16 cellular contexts compared by ENCODE assay signal in the genomic region with DNA sequence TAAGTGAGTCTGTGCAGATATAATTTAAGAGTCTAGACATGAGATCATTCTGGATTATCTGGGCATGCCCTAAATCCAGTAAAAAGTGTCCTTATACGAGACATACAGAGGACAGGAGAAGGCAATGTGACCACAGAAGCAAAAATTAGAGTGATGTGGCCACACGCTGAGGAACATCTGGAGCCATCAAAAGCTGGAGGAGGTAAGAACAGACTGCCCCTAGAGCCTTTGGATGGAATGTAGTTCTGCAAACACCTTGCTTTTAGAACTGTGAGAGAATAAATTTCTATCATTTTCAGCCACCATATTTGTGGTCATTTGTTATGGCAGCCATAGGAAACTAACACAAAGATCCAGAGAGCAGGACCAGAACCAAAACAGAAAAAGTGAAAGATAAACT. TPM values are rescaled to one million over a fixed set of nuclear protein-coding genes. Genes with fewer than 3 reads are reported as not detected.
DNase-seq lines count a peak whose midpoint lies in the region; TF ChIP-seq lines count a peak whose summit lies in the region.
"Had no signal": no experiment of that assay in that cellular context is flagged by ENCODE, and none has a peak within 500 bp of the region (broad histone marks: within the 10 kb centered on the region; RNA-seq: fewer than 3 reads in every experiment).

No MANE protein-coding gene starts in this region.

- in situ Hi-C loops in HAP-1 (cut with MboI; ENCODE audit: low sequenced_read_pairs): no loop called here

- H3K9ac ChIP-seq in BLaER1 treated with 17β-estradiol and CSF1 and Interleukin-3, amounts not matched to agents 10 nM and 100 nM: no peak overlapping the region
- no peak overlapping the region for H3K9ac ChIP-seq in Loucy (ENCODE audit: low read depth, low read length, poor library complexity, severe bottlenecking)
- H3K9ac ChIP-seq in adipocyte (ENCODE audit: low read length): no peak overlapping the region
- no peak overlapping the region for H3K9ac ChIP-seq in skeletal muscle tissue (ENCODE audit: low read depth in 1 of 3, low read length in 3 of 3)

- H3K4me3 ChIP-seq in BLaER1 treated with 17β-estradiol and CSF1 and Interleukin-3, amounts not matched to agents 10 nM and 100 nM: no peak overlapping the region
- H3K4me3 ChIP-seq in Loucy (ENCODE audit: low read length, poor library complexity, severe bottlenecking) (no peak overlapping the region), adipocyte (ENCODE audit: low read length) (peak overlapping the region; percentile 42), skeletal muscle tissue (ENCODE audit: low read length in 3 of 3) (no peak overlapping the region), HAP-1 (no peak overlapping the region)
- H3K4me3 ChIP-seq: SK-N-MC had no signal

- no peak; the same call in 1 of the 2 replicates for TF ChIP-seq CTCF in Loucy (conservative IDR thresholded peaks at IDR 0.05; ENCODE audit: low read length)

- H3K79me2 ChIP-seq in Loucy (ENCODE audit: insufficient read depth, low read length): no peaks in the 10 kb centered on the region

- no peaks in the 10 kb centered on the region for H4K20me1 ChIP-seq in BLaER1 treated with 17β-estradiol and CSF1 and Interleukin-3, amounts not matched to agents 10 nM and 100 nM
- no peaks in the 10 kb centered on the region for H4K20me1 ChIP-seq in Loucy (ENCODE audit: insufficient read depth, low read length, poor library complexity, severe bottlenecking)

- H2AFZ ChIP-seq in Loucy (ENCODE audit: low read length): peak overlapping the region; percentile 13; the same call in 1 of the 2 replicates

- H3K27ac ChIP-seq in BLaER1 treated with 17β-estradiol and CSF1 and Interleukin-3, amounts not matched to agents 10 nM and 100 nM: peak overlapping the region in 3 of 11 experiments; percentile 6 to 9 (median 8); a peak in 2 of 22 replicates
- H3K27ac ChIP-seq in skeletal muscle tissue (ENCODE audit: low read depth, low read length): peak overlapping the region; percentile 63
- H3K27ac ChIP-seq: SK-N-MC had no signal

- DNase-seq in adipocyte (ENCODE audit: low read depth): no peak
- DNase-seq in dedifferentiated amniotic fluid mesenchymal stem cell (ENCODE audit: extremely low spot score): no peak
- DNase-seq in central memory CD4-positive, alpha-beta T cell: no peak
- DNase-seq in HAP-1 (ENCODE audit: low spot score in 2 of 2): no peak
- DNase-seq: BE2C; CD8-positive, alpha-beta T cell; DMS79; H9; NCI-H1092 treated with DMSO at 0.1 percent for 48 hours; NCI-H510A treated with DMSO at 0.1 percent for 48 hours; NCI-H82 had no signal

- H3K4me2 ChIP-seq in BLaER1 treated with 17β-estradiol and CSF1 and Interleukin-3, amounts not matched to agents 10 nM and 100 nM: peak overlapping the region in 8 of 11 experiments; percentile 45 to 70 (median 60); a peak in 17 of 22 replicates
- no peak overlapping the region for H3K4me2 ChIP-seq in Loucy (ENCODE audit: low read depth, low read length, poor library complexity, severe bottlenecking)

- peaks cover 7% of the 10 kb centered on the region; the same call in 1 of the 2 replicates for H3F3A ChIP-seq in Loucy (ENCODE audit: low read depth)

- H3K9me3 ChIP-seq in BLaER1 treated with 17β-estradiol and CSF1 and Interleukin-3, amounts not matched to agents 10 nM and 100 nM (replicated peaks in 1 of 11): peaks cover 0 to 16% (median 0%) of the 10 kb centered on the region in 11 experiments; a peak in 5 of 22 replicates
- no peaks in the 10 kb centered on the region for H3K9me3 ChIP-seq in Loucy (ENCODE audit: insufficient read depth, low read depth, low read length)
- H3K9me3 ChIP-seq in adipocyte (ENCODE audit: control insufficient read depth, low read length): no peaks in the 10 kb centered on the region
- no peaks in the 10 kb centered on the region for H3K9me3 ChIP-seq in skeletal muscle tissue (ENCODE audit: control insufficient read depth in 3 of 3, low read length in 3 of 3)
- H3K9me3 ChIP-seq in HAP-1: no peaks in the 10 kb centered on the region
- H3K9me3 ChIP-seq: BE2C had no signal

- no peaks in the 10 kb centered on the region for H3K9me2 ChIP-seq in Loucy (replicated peaks; ENCODE audit: low read depth, low read length)

- H3K4me1 ChIP-seq in BLaER1 treated with 17β-estradiol and CSF1 and Interleukin-3, amounts not matched to agents 10 nM and 100 nM: peaks cover 30 to 55% (median 50%) of the 10 kb centered on the region in 10 experiments
- H3K4me1 ChIP-seq in Loucy (ENCODE audit: insufficient read depth, low read length, poor library complexity, severe bottlenecking) (peaks cover 54% of the 10 kb centered on the region), adipocyte (ENCODE audit: control insufficient read depth, insufficient read depth, low read length) (peaks cover 54% of the 10 kb centered on the region), skeletal muscle tissue (ENCODE audit: control insufficient read depth in 3 of 3, insufficient read depth in 3 of 3, low read length in 3 of 3) (peaks cover 0 to 4% (median 3%) of the 10 kb centered on the region in 3 donors), HAP-1 (peaks cover 5% of the 10 kb centered on the region; the same call in 1 of the 2 replicates)
- H3K4me1 ChIP-seq: BE2C had no signal

- H3K36me3 ChIP-seq in BLaER1 treated with 17β-estradiol and CSF1 and Interleukin-3, amounts not matched to agents 10 nM and 100 nM: no peaks in the 10 kb centered on the region
- H3K36me3 ChIP-seq in Loucy (ENCODE audit: insufficient read depth, low read length): no peaks in the 10 kb centered on the region
- no peaks in the 10 kb centered on the region for H3K36me3 ChIP-seq in adipocyte (ENCODE audit: control insufficient read depth, insufficient read depth, low read length, severe bottlenecking)
- H3K36me3 ChIP-seq in skeletal muscle tissue (ENCODE audit: control insufficient read depth in 3 of 3, insufficient read depth in 3 of 3, low read length in 3 of 3): no peaks in the 10 kb centered on the region
- H3K36me3 ChIP-seq in HAP-1 (replicated peaks): no peaks in the 10 kb centered on the region
- H3K36me3 ChIP-seq: BE2C had no signal

- H3K27me3 ChIP-seq in BLaER1 treated with 17β-estradiol and CSF1 and Interleukin-3, amounts not matched to agents 10 nM and 100 nM: no peaks in the 10 kb centered on the region
- H3K27me3 ChIP-seq in Loucy (ENCODE audit: insufficient read depth, low read length, poor library complexity, severe bottlenecking): no peaks in the 10 kb centered on the region
- H3K27me3 ChIP-seq in adipocyte (replicated peaks; ENCODE audit: control insufficient read depth, insufficient read depth, low read length): no peaks in the 10 kb centered on the region
- no peaks in the 10 kb centered on the region for H3K27me3 ChIP-seq in skeletal muscle tissue (ENCODE audit: control insufficient read depth in 3 of 3, insufficient read depth in 3 of 3, low read length in 3 of 3)
- no peaks in the 10 kb centered on the region for H3K27me3 ChIP-seq in HAP-1 (ENCODE audit: low read depth)
- H3K27me3 ChIP-seq: BE2C had no signal

RNA-seq across cellular contexts. Expression of gene CD200, which starts 41.0 kb away (rescaled TPM):
- 4.2 TPM for total RNA-seq in skeletal muscle tissue
- total RNA-seq: G401 had no signal
